ENCODE assay signal across 30 cellular contexts in genomic region chr17:31231852-31232251, GRCh38.
"Had no signal": no experiment of that assay in that cellular context is flagged by ENCODE, and none has a peak within 500 bp of the region (broad histone marks: within the 10 kb centered on the region; RNA-seq: fewer than 3 reads in every experiment).

No MANE protein-coding gene starts in this region.

- H3K27ac ChIP-seq: brain microvascular endothelial cell, coronary artery, dorsolateral prefrontal cortex, esophagus muscularis mucosa, foreskin keratinocyte, gastroesophageal sphincter, heart right ventricle, WERI-Rb-1 had no signal

- DNase-seq: activated B cell treated with CpG ODN at 0.5 μM for 24 hours; activated CD4-positive, alpha-beta T cell treated with anti-CD3 and anti-CD28 coated beads for 48 hours; activated CD4-positive, alpha-beta T cell treated with anti-CD3 and anti-CD28 coated beads, Interleukin-2, amount 50 U/mL, for 1 hour; activated CD4-positive, alpha-beta T cell treated with anti-CD3 and anti-CD28 coated beads, Interleukin-2, amount 50 U/mL, for 48 hours; activated CD8-positive, alpha-beta memory T cell treated with anti-CD3 and anti-CD28 coated beads for 24 hours; activated CD8-positive, alpha-beta T cell treated with anti-CD3 and anti-CD28 coated beads for 36 hours; activated effector memory CD4-positive, alpha-beta T cell treated with Interleukin-2 at 50 U/mL for 16 hours; activated gamma-delta T cell treated with Interleukin-2 at 50 U/mL for 16 hours; activated naive CD4-positive, alpha-beta T cell treated with anti-CD3 and anti-CD28 coated beads, Interleukin-2, amount 50 U/mL, for 16 hours; activated naive CD4-positive, alpha-beta T cell treated with Interleukin-2 at 50 U/mL for 16 hours; activated T-cell treated with anti-CD3 and anti-CD28 coated beads, Interleukin-2, amount 50 U/mL, for 4 hours; amniotic stem cell; anterior cingulate cortex; brain microvascular endothelial cell; dorsolateral prefrontal cortex; effector memory CD4-positive, alpha-beta T cell; endodermal cell; erythroblast; foreskin keratinocyte; heart right ventricle; T-helper 17 cell; T1000; WERI-Rb-1 had no signal

- H3K27me3 ChIP-seq: brain microvascular endothelial cell, dorsolateral prefrontal cortex, esophagus muscularis mucosa, foreskin keratinocyte, gastroesophageal sphincter, heart right ventricle had no signal

- H3K9me3 ChIP-seq: esophagus muscularis mucosa, gastroesophageal sphincter, heart right ventricle had no signal

- FAIRE-seq: astrocyte, bronchial epithelial cell had no signal

- H3K4me1 ChIP-seq: foreskin keratinocyte, gastroesophageal sphincter had no signal

- H3K4me3 ChIP-seq: coronary artery, dorsolateral prefrontal cortex, esophagus muscularis mucosa, gastroesophageal sphincter, heart right ventricle had no signal

- ATAC-seq: activated CD4-positive, CD25-positive, alpha-beta regulatory T cell treated with anti-CD3 and anti-CD28 coated beads, Interleukin-2, amount 50 U/mL, for 24 hours; activated CD8-positive, alpha-beta T cell treated with anti-CD3 and anti-CD28 coated beads for 36 hours; activated T-cell treated with anti-CD3 and anti-CD28 coated beads, Interleukin-2, amount 50 U/mL, for 4 hours; activated T-helper 17 cell treated with anti-CD3 and anti-CD28 coated beads, Interleukin-2, amount 50 U/mL, for 72 hours; foreskin keratinocyte; gastroesophageal sphincter; heart right ventricle; T-helper 17 cell had no signal
